In the genomic region with DNA sequence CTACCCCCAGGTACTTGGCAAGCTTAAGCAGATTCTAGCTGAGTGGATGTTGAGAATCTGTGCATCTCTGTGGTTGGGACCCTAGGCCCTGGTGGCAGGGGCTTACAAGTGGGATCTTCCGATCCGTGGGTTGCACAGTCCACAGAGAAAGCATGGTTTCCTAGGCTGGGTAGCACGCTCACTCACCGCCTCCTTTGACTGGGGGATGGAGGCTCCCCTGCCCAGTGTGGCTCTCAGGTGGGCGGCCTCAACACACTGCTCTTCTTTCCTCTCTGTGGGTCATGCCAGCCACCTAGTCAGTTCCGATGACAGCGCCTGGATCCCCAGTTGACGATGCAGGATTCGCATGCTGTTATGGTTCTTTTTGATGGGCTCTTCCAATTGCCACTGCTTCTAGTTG, we compare ENCODE assay signal across 24 cellular contexts.
DNase-seq lines count a peak whose midpoint lies in the region; ATAC-seq and TF ChIP-seq lines count a peak whose summit lies in the region.
"Had no signal": no experiment of that assay in that cellular context is flagged by ENCODE, and none has a peak within 500 bp of the region (broad histone marks: within the 10 kb centered on the region; RNA-seq: fewer than 3 reads in every experiment).

No MANE protein-coding gene starts in this region.

- H4K20me1 ChIP-seq in H9 (ENCODE audit: control insufficient read depth, insufficient read depth, insufficient read length) (no peaks in the 10 kb centered on the region), IMR-90 (ENCODE audit: insufficient read depth, low read length) (no peaks in the 10 kb centered on the region)
- H4K20me1 ChIP-seq: BLaER1 had no signal

- H3K4ac ChIP-seq in H9 (ENCODE audit: low read depth, low read length) (no peak overlapping the region), IMR-90 (ENCODE audit: low read depth, low read length) (no peak overlapping the region)

- TF ChIP-seq CTCF in H9 (conservative IDR thresholded peaks at IDR 0.05) (no peak), IMR-90 (conservative IDR thresholded peaks at IDR 0.05; ENCODE audit: low read depth, low read length) (no peak)

- H2AK9ac ChIP-seq in IMR-90 (replicated peaks; ENCODE audit: low read depth, low read length, poor library complexity), result no peak overlapping the region

- H3K56ac ChIP-seq in H9 (ENCODE audit: insufficient read length, low read depth, low read length), result no peak overlapping the region
- no peak overlapping the region for H3K56ac ChIP-seq in IMR-90 (ENCODE audit: extremely low read depth, insufficient read depth, low read length)

- H4K8ac ChIP-seq in H9 (replicated peaks; ENCODE audit: insufficient read length, low read depth, low read length) (no peak overlapping the region), IMR-90 (ENCODE audit: low read depth in 2 of 2, low read length in 2 of 2) (no peak overlapping the region)

- H3K4me1 ChIP-seq in H9 (ENCODE audit: insufficient read depth, low read length) (no peaks in the 10 kb centered on the region), IMR-90 (ENCODE audit: control insufficient read depth, insufficient read depth, low read length) (no peaks in the 10 kb centered on the region)
- H3K4me1 ChIP-seq: BE2C, BLaER1 had no signal

- H3K18ac ChIP-seq in H9 (ENCODE audit: insufficient read length, low read depth, low read length) (no peak overlapping the region), IMR-90 (ENCODE audit: low read depth, low read length) (no peak overlapping the region)

- no peaks in the 10 kb centered on the region for H3K27me3 ChIP-seq in H9 (ENCODE audit: insufficient read depth, low read length)
- no peaks in the 10 kb centered on the region for H3K27me3 ChIP-seq in IMR-90 (ENCODE audit: control insufficient read depth, insufficient read depth, low read length)
- H3K27me3 ChIP-seq: BE2C, BLaER1 had no signal

- H3K9me1 ChIP-seq in IMR-90 (ENCODE audit: insufficient read depth, low read length), result no peaks in the 10 kb centered on the region

- H3K9me3 Mint-ChIP-seq in H9, result peaks cover 0 to 7% of the 10 kb centered on the region in 2 experiments; a peak in 2 of 5 replicates

- no peaks in the 10 kb centered on the region for H3K79me2 ChIP-seq in H9 (ENCODE audit: insufficient read depth, low read length)

- H3T11ph ChIP-seq in H9 (ENCODE audit: low read length), result no peak overlapping the region

- H3K4me1 Mint-ChIP-seq in H9, result no peaks in the 10 kb centered on the region
- H3K4me1 Mint-ChIP-seq: CD14-positive monocyte; CD4-positive, alpha-beta memory T cell; CD4-positive, CD25-positive, alpha-beta regulatory T cell; CD8-positive, alpha-beta memory T cell had no signal

- CTCF ChIA-PET in IMR-90 (lab: Yijun Ruan, JAX), result no interaction called here

- H3K23ac ChIP-seq in H9 (ENCODE audit: insufficient read length, low read depth, low read length) (no peak overlapping the region), IMR-90 (ENCODE audit: low read depth, low read length) (no peak overlapping the region)

- H2AFZ ChIP-seq in H9 (ENCODE audit: low read length) (no peak overlapping the region), IMR-90 (replicated peaks; ENCODE audit: low read length, poor library complexity) (peak overlapping the region; percentile 32)

- H3K9me3 ChIP-seq in H9 (ENCODE audit: control insufficient read depth, low read depth, low read length) (no peaks in the 10 kb centered on the region), IMR-90 (ENCODE audit: control insufficient read depth, insufficient read depth, low read length) (no peaks in the 10 kb centered on the region)
- H3K9me3 ChIP-seq: BE2C, BLaER1 had no signal

- H3K27ac Mint-ChIP-seq in H9, result no peak overlapping the region
- H3K27ac Mint-ChIP-seq: CD14-positive monocyte; CD4-positive, alpha-beta memory T cell; CD4-positive, CD25-positive, alpha-beta regulatory T cell; CD8-positive, alpha-beta memory T cell had no signal

- H3K27me3 Mint-ChIP-seq in H9 (ENCODE audit: low read depth), result no peaks in the 10 kb centered on the region
- H3K27me3 Mint-ChIP-seq: CD4-positive, CD25-positive, alpha-beta regulatory T cell; CD8-positive, alpha-beta memory T cell had no signal

- H3K23me2 ChIP-seq in H9 (ENCODE audit: insufficient read length, low read depth, low read length, poor library complexity, severe bottlenecking), result no peaks in the 10 kb centered on the region

- H2BK120ac ChIP-seq in H9 (ENCODE audit: low read depth, low read length, poor library complexity, severe bottlenecking), result no peak overlapping the region
- H2BK120ac ChIP-seq in IMR-90 (ENCODE audit: low read depth, low read length), result no peak overlapping the region

- H2AK5ac ChIP-seq in H9 (ENCODE audit: insufficient read length, low read length) (no peak overlapping the region), IMR-90 (ENCODE audit: low read depth, low read length) (no peak overlapping the region)

- in situ Hi-C loops in IMR-90 (cut with MboI; ENCODE audit: low sequenced_read_pairs), result no loop called here

- H3K36me3 Mint-ChIP-seq in H9 (ENCODE audit: insufficient read depth in 1 of 3, low read depth in 3 of 3), result no peaks in the 10 kb centered on the region; a peak in 1 of 7 replicates
- H3K36me3 Mint-ChIP-seq: CD14-positive monocyte; CD4-positive, alpha-beta memory T cell; CD4-positive, CD25-positive, alpha-beta regulatory T cell; CD8-positive, alpha-beta memory T cell had no signal

- H2BK5ac ChIP-seq in H9 (ENCODE audit: insufficient read length, low read length), result no peak overlapping the region
- no peak overlapping the region for H2BK5ac ChIP-seq in IMR-90 (ENCODE audit: low read depth, low read length, poor library complexity, severe bottlenecking)

- dilution Hi-C loops in IMR-90 (cut with HindIII; ENCODE audit: low sequenced_read_pairs, unreplicated experiment), result no loop called here

- no peak overlapping the region for H3K4me3 Mint-ChIP-seq in H9
- H3K4me3 Mint-ChIP-seq: CD14-positive monocyte; CD4-positive, alpha-beta memory T cell; CD4-positive, CD25-positive, alpha-beta regulatory T cell; CD8-positive, alpha-beta memory T cell had no signal

- DNase-seq in H9 (no peak), IMR-90 (no peak), sciatic nerve (ENCODE audit: low spot score) (no peak)
- DNase-seq in activated CD4-positive, CD25-positive, alpha-beta regulatory T cell (lab: John Stamatoyannopoulos, UW), result no peak
- DNase-seq: 8988T; ACHN; BE2C; C1 segment of cervical spinal cord; CD4-positive, alpha-beta memory T cell; CD4-positive, CD25-positive, alpha-beta regulatory T cell; CD8-positive, alpha-beta memory T cell; COR-L47; DMS 273 treated with DMSO at 0.1 percent for 48 hours; DMS153; DMS53; DMS79; DND-41; EL; GDM1 had no signal

- TF ChIP-seq POLR2A in IMR-90 (IDR thresholded peaks at IDR 0.05; ENCODE audit: low read depth, low read length), result no peak

- H2BK12ac ChIP-seq in H9 (ENCODE audit: insufficient read length, low read depth, low read length), result no peak overlapping the region

- no TSS peak for BruUV-seq in IMR-90 (replicated peaks; lab: Mats Ljungman, UMichigan)

- H4K5ac ChIP-seq in H9 (ENCODE audit: insufficient read length, low read depth, low read length), result no peak overlapping the region
- no peak overlapping the region for H4K5ac ChIP-seq in IMR-90 (ENCODE audit: low read depth, low read length)

- no peak overlapping the region for H3K4me3 ChIP-seq in IMR-90 (ENCODE audit: insufficient read depth, low read depth, low read length)
- H3K4me3 ChIP-seq: BLaER1, GM12878 had no signal

- H4K91ac ChIP-seq in H9 (ENCODE audit: insufficient read length, low read depth, low read length) (no peak overlapping the region), IMR-90 (ENCODE audit: insufficient read depth, low read depth, low read length) (no peak overlapping the region)

- H2BK20ac ChIP-seq in H9 (ENCODE audit: low read depth, low read length, poor library complexity, severe bottlenecking) (no peak overlapping the region), IMR-90 (ENCODE audit: low read depth, low read length) (no peak overlapping the region)

- ATAC-seq in IMR-90 (ENCODE audit: low read depth) (no peak), sciatic nerve (peak; percentile 22), HG02981 (IDR thresholded peaks at IDR 0.05; ENCODE audit: unreplicated experiment) (no peak), GM18907 (IDR thresholded peaks at IDR 0.05; ENCODE audit: unreplicated experiment) (no peak)
- ATAC-seq: GM12878 had no signal

- H3K9ac ChIP-seq in H9 (ENCODE audit: extremely low read depth, insufficient read length, low read length) (no peak overlapping the region), IMR-90 (ENCODE audit: low read depth, low read length) (no peak overlapping the region)
- H3K9ac ChIP-seq: BLaER1 had no signal

- TF ChIP-seq RAD21 in IMR-90 (IDR thresholded peaks at IDR 0.05; ENCODE audit: low read length), result no peak

- H3K14ac ChIP-seq in H9 (ENCODE audit: insufficient read depth, low read length), result 0 out of 2 replicates have a peak overlapping the region, but pooled peaks have one; percentile 27
- H3K14ac ChIP-seq in IMR-90 (replicated peaks; ENCODE audit: low read depth, low read length), result no peak overlapping the region

- intact Hi-C loops in IMR-90 (cut with micrococcal nuclease), result no loop called here
- intact Hi-C loops in sciatic nerve (cut with DNase I), result no loop called here

- H3K4me2 ChIP-seq in H9 (ENCODE audit: insufficient read depth, insufficient read length, low read length) (no peak overlapping the region), IMR-90 (ENCODE audit: low read depth, low read length) (no peak overlapping the region)
- H3K4me2 ChIP-seq: BLaER1 had no signal

- H3K79me1 ChIP-seq in H9 (ENCODE audit: insufficient read depth, low read depth, low read length, poor library complexity, severe bottlenecking), result no peaks in the 10 kb centered on the region
- no peaks in the 10 kb centered on the region for H3K79me1 ChIP-seq in IMR-90 (ENCODE audit: low read depth in 1 of 2, low read length in 2 of 2)

- no CpG with 5 or more reads among the region's 9 CpGs for WGBS in H9 (ENCODE audit: extremely low coverage, insufficient read length, low lambda C conversion rate)
- 100% methylated on average over 4 of the region's 9 CpGs; no CpG with 5 or more reads in 1 of the 2 experiments for WGBS in IMR-90 (ENCODE audit: extremely low coverage in 2 of 2, insufficient read length in 1 of 2), 2 experiments

- no peaks in the 10 kb centered on the region for H3K36me3 ChIP-seq in IMR-90 (ENCODE audit: control insufficient read depth, insufficient read depth, low read length)
- H3K36me3 ChIP-seq: BE2C, BLaER1 had no signal

- no peak overlapping the region for H3K27ac ChIP-seq in H9 (ENCODE audit: insufficient read length, low read depth, low read length)
- H3K27ac ChIP-seq in IMR-90 (ENCODE audit: insufficient read depth, low read length), result no peak overlapping the region
- H3K27ac ChIP-seq: BLaER1 had no signal

- POLR2A ChIA-PET in IMR-90 (lab: Charles Lee; ENCODE audit: unreplicated experiment), result no interaction called here

- H2BK15ac ChIP-seq in H9 (ENCODE audit: low read depth, low read length) (no peak overlapping the region), IMR-90 (ENCODE audit: low read depth, low read length) (no peak overlapping the region)

TF ChIP-seq in IMR-90, 13 proteins besides CTCF, POLR2A, EP300 and RAD21 (continues in another document):
- TF ChIP-seq MAZ (IDR thresholded peaks at IDR 0.05; ENCODE audit: borderline replicate concordance, low read depth, low read length), result no peak
- TF ChIP-seq SMC3 (IDR thresholded peaks at IDR 0.05; ENCODE audit: low read depth, low read length), result no peak
- TF ChIP-seq BHLHE40 (IDR thresholded peaks at IDR 0.05; ENCODE audit: low read depth, low read length), result no peak
- no peak for TF ChIP-seq RFX5 (IDR thresholded peaks at IDR 0.05; ENCODE audit: low read depth, low read length)
